10 cellular contexts compared by ENCODE assay signal in genomic region chr15:70152070-70152480, GRCh38. TPM values are rescaled to one million over a fixed set of nuclear protein-coding genes. Genes with fewer than 3 reads are reported as not detected.
DNase-seq lines count a peak whose midpoint lies in the region; ATAC-seq, FAIRE-seq and TF ChIP-seq lines count a peak whose summit lies in the region.
"Had no signal": no experiment of that assay in that cellular context is flagged by ENCODE, and none has a peak within 500 bp of the region (broad histone marks: within the 10 kb centered on the region; RNA-seq: fewer than 3 reads in every experiment).

No MANE protein-coding gene starts in this region.

- no peak overlapping the region for H3K27ac ChIP-seq in CD8-positive, alpha-beta T cell (ENCODE audit: low read depth, low read length)

- H3K9me3 ChIP-seq in CD8-positive, alpha-beta T cell (ENCODE audit: low read length) = no peaks in the 10 kb centered on the region

- intact Hi-C loops in posterior cingulate gyrus (cut with DNase I) = no loop called here
- intact Hi-C loops in CD8-positive, alpha-beta T cell (cut with DNase I, micrococcal nuclease) = no loop called here

- CTCF ChIA-PET in CD8-positive, alpha-beta T cell (lab: Charles Lee) = interaction anchor here (1.0 to 1.4 kb wide), 2 partner anchors 9 to 423 kb away, joined by 3 to 5 read pairs; no protein-coding TSS in a partner anchor

- TF ChIP-seq CTCF in bronchial epithelial cell (IDR thresholded peaks at IDR 0.05; ENCODE audit: insufficient read depth, low read length, severe bottlenecking) = no peak
- no peak for TF ChIP-seq CTCF in CD8-positive, alpha-beta T cell (IDR thresholded peaks at IDR 0.05)

- H3K27me3 ChIP-seq in bronchial epithelial cell (ENCODE audit: control insufficient read depth, insufficient read depth, low read length) = peaks cover 9% of the 10 kb centered on the region
- no peaks in the 10 kb centered on the region for H3K27me3 ChIP-seq in CD8-positive, alpha-beta T cell (ENCODE audit: insufficient read depth, low read length)

- ATAC-seq in CD8-positive, alpha-beta T cell = no peak
- no peak for ATAC-seq in GM21390 (IDR thresholded peaks at IDR 0.05; ENCODE audit: unreplicated experiment)
- no peak for ATAC-seq in HG02642 (IDR thresholded peaks at IDR 0.05; ENCODE audit: poor library complexity, unreplicated experiment)

- H3K4me3 ChIP-seq in bronchial epithelial cell (ENCODE audit: low read depth, low read length) = no peak overlapping the region
- H3K4me3 ChIP-seq in CD8-positive, alpha-beta T cell (ENCODE audit: low read depth, low read length) = no peak overlapping the region

- no peaks in the 10 kb centered on the region for H3K4me1 Mint-ChIP-seq in CD8-positive, alpha-beta T cell (ENCODE audit: low read depth)

- DNase-seq in NCI-H2029 (lab: John Stamatoyannopoulos, UW) (peak; percentile 30), NCI-H2029 treated with DMSO at 0.1 percent for 48 hours (lab: John Stamatoyannopoulos, UW) (no peak), NCI-H2196 (lab: John Stamatoyannopoulos, UW; ENCODE audit: unreplicated experiment) (peak; percentile 47), bronchial epithelial cell (ENCODE audit: low read depth) (peak; percentile 33), posterior cingulate gyrus (peak in 6 of 10 donors; percentile 24 to 88 (median 62))
- DNase-seq in CD8-positive, alpha-beta T cell = no peak
- DNase-seq: activated CD4-positive, alpha-beta T cell treated with anti-CD3 and anti-CD28 coated beads for 1 hour; stimulated activated naive CD4-positive, alpha-beta T cell had no signal

- no peaks in the 10 kb centered on the region for H3K36me3 Mint-ChIP-seq in CD8-positive, alpha-beta T cell

- POLR2A ChIA-PET in CD8-positive, alpha-beta T cell (lab: Charles Lee) = interaction anchor here (0.5 kb wide), 2 partner anchors 10 to 538 kb away, joined by 3 read pairs; no protein-coding TSS in a partner anchor

- no peak overlapping the region for H3K4me3 Mint-ChIP-seq in CD8-positive, alpha-beta T cell

- H3K9me3 Mint-ChIP-seq in CD8-positive, alpha-beta T cell = no peaks in the 10 kb centered on the region

- peaks cover 4% of the 10 kb centered on the region for H3K27me3 Mint-ChIP-seq in CD8-positive, alpha-beta T cell (ENCODE audit: low read depth)

- no peaks in the 10 kb centered on the region for H3K36me3 ChIP-seq in bronchial epithelial cell (ENCODE audit: control insufficient read depth, insufficient read depth, low read length)
- no peaks in the 10 kb centered on the region for H3K36me3 ChIP-seq in CD8-positive, alpha-beta T cell (ENCODE audit: insufficient read depth, low read length)

- H3K4me1 ChIP-seq in CD8-positive, alpha-beta T cell (ENCODE audit: insufficient read depth, low read length) = no peaks in the 10 kb centered on the region

- FAIRE-seq in bronchial epithelial cell (lab: Jason Lieb, UNC) = peak; percentile 7

- H3K27ac Mint-ChIP-seq in CD8-positive, alpha-beta T cell = no peak overlapping the region

RNA-seq across cellular contexts. Expression of gene TLE3, which starts 54.4 kb away (rescaled TPM):
- 19.2 and 21.8 TPM in 2 replicates for total RNA-seq in bronchial epithelial cell
- 100 to 1,000 TPM; 198 to 201 TPM for total RNA-seq in CD8-positive, alpha-beta T cell

Comparison
In these comparisons a context has a peak if more than half of its experiments do, and no peak if none do; other contexts are left out.
1. DNase-seq: peak in NCI-H2029 (single experiment), NCI-H2196 (single experiment), bronchial epithelial cell (single experiment) and posterior cingulate gyrus (6 of 10); none in NCI-H2029 treated with DMSO at 0.1 percent for 48 hours (single experiment) and CD8-positive, alpha-beta T cell (0 of 7).